8 cellular contexts compared by ENCODE assay signal in genomic region chr13:113490496-113491417, GRCh38. TPM values are rescaled to one million over a fixed set of nuclear protein-coding genes. Genes with fewer than 3 reads are reported as not detected.
DNase-seq lines count a peak whose midpoint lies in the region; ATAC-seq lines count a peak whose summit lies in the region.

Gene DCUN1D2 (minus strand): TSS chr13:113490711. CDS start chr13:113490669, 42 bp downstream.

- peak within 1 kb of the TSS; percentile 77 for H2BK5ac ChIP-seq in mesendoderm (ENCODE audit: low read length)

- peaks cover 19% of the 10 kb centered on the region for H3K4me1 ChIP-seq in effector memory CD4-positive, alpha-beta T cell (ENCODE audit: control insufficient read depth, insufficient read depth, low read length, poor library complexity, severe bottlenecking)
- H3K4me1 ChIP-seq in mesendoderm (ENCODE audit: control insufficient read depth, low read depth, low read length), result peaks cover 19% of the 10 kb centered on the region

- H4K8ac ChIP-seq in mesendoderm (ENCODE audit: low read depth, low read length), result peak within 1 kb of the TSS; percentile 67

- H4K5ac ChIP-seq in mesendoderm (ENCODE audit: low read length), result no peak within 1 kb of the TSS

- no CpG with 5 or more reads among the region's 115 CpGs for WGBS in mesendoderm (ENCODE audit: extremely low coverage, insufficient coverage, low lambda C conversion rate)

- peak; percentile 90 for DNase-seq in CD1c-positive myeloid dendritic cell (ENCODE audit: extremely low spot score)
- peak; percentile 97 for DNase-seq in NCI-H82 (lab: John Stamatoyannopoulos, UW)
- DNase-seq in activated CD8-positive, alpha-beta memory T cell treated with anti-CD3 and anti-CD28 coated beads for 1 hour (ENCODE audit: extremely low read depth in 1 of 2, low read depth in 1 of 2), result peak; percentile 17 to 60
- DNase-seq in effector memory CD4-positive, alpha-beta T cell, result peak; percentile 54 to 70 (median 59)
- peak; percentile 95 for DNase-seq in mesendoderm
- peak; percentile 69 for DNase-seq in stimulated activated CD8-positive, alpha-beta memory T cell treated with anti-CD3 and anti-CD28 coated beads, Interleukin-12 subunit alpha, Interleukin-12 subunit beta, amount 100 ng/mL, for 4 hours (ENCODE audit: low read depth)

- H3K27ac ChIP-seq in effector memory CD4-positive, alpha-beta T cell (ENCODE audit: insufficient read depth, low read length, poor library complexity, severe bottlenecking), result peak within 1 kb of the TSS; percentile 60
- peak within 1 kb of the TSS; percentile 88 for H3K27ac ChIP-seq in mesendoderm (ENCODE audit: low read depth, low read length)

- H3K4ac ChIP-seq in mesendoderm (ENCODE audit: low read depth, low read length), result peak within 1 kb of the TSS; percentile 86

- H3K18ac ChIP-seq in mesendoderm (ENCODE audit: low read length), result peak within 1 kb of the TSS; percentile 98

- H3K4me2 ChIP-seq in mesendoderm (ENCODE audit: low read length), result peak within 1 kb of the TSS; percentile 99

- peaks cover 3% of the 10 kb centered on the region for H3K36me3 ChIP-seq in effector memory CD4-positive, alpha-beta T cell (ENCODE audit: control insufficient read depth, insufficient read depth, low read length)
- H3K36me3 ChIP-seq in mesendoderm (ENCODE audit: control insufficient read depth, insufficient read depth, low read length), result no peaks in the 10 kb centered on the region

- H2BK120ac ChIP-seq in mesendoderm (ENCODE audit: low read depth, low read length), result peak within 1 kb of the TSS; percentile 5

- H3K56ac ChIP-seq in mesendoderm (ENCODE audit: low read length), result peak within 1 kb of the TSS; percentile 95

- no peak within 1 kb of the TSS for H2BK15ac ChIP-seq in mesendoderm (replicated peaks; ENCODE audit: low read depth)

- ATAC-seq in GM19328 (IDR thresholded peaks at IDR 0.05; ENCODE audit: unreplicated experiment), result peak; percentile 75
- peak; percentile 68 for ATAC-seq in HG03469 (IDR thresholded peaks at IDR 0.05; ENCODE audit: unreplicated experiment)

- H3K79me1 ChIP-seq in mesendoderm (ENCODE audit: low read length), result peaks cover 37% of the 10 kb centered on the region

- peak within 1 kb of the TSS; percentile 72 for H3K23ac ChIP-seq in mesendoderm (ENCODE audit: low read length)

- H3K27me3 ChIP-seq in effector memory CD4-positive, alpha-beta T cell (replicated peaks; ENCODE audit: control insufficient read depth, insufficient read depth, low read length, poor library complexity, severe bottlenecking), result no peaks in the 10 kb centered on the region
- no peaks in the 10 kb centered on the region for H3K27me3 ChIP-seq in mesendoderm (ENCODE audit: insufficient read depth, low read length, poor library complexity)

- H3K4me3 ChIP-seq in effector memory CD4-positive, alpha-beta T cell (ENCODE audit: insufficient read depth, low read depth, low read length, poor library complexity, severe bottlenecking), result peak within 1 kb of the TSS; percentile 83
- peak within 1 kb of the TSS; percentile 91 for H3K4me3 ChIP-seq in mesendoderm (ENCODE audit: low read length)

- H3K9ac ChIP-seq in mesendoderm (ENCODE audit: low read length), result peak within 1 kb of the TSS; percentile 98

- peak within 1 kb of the TSS; percentile 27 for H2AK5ac ChIP-seq in mesendoderm (ENCODE audit: low read length)

- H3K9me3 ChIP-seq in effector memory CD4-positive, alpha-beta T cell (ENCODE audit: control insufficient read depth, low read length), result no peaks in the 10 kb centered on the region

- peaks cover 53% of the 10 kb centered on the region for H3K79me2 ChIP-seq in mesendoderm (ENCODE audit: control insufficient read depth, insufficient read depth, low read length)

RNA-seq across cellular contexts. Expression of gene DCUN1D2, which starts in this region (rescaled TPM):
- polyA plus RNA-seq in mesendoderm (2013, experiment 1 of 2), result 12.4 TPM
- 12.0 TPM for polyA plus RNA-seq in mesendoderm (2013, experiment 2 of 2)

Comparison
In these comparisons a context has a peak if more than half of its experiments do, and no peak if none do; other contexts are left out.
1. Peak in every context shown above with its lines: DNase-seq, ATAC-seq, H3K4me3 ChIP-seq and H3K27ac ChIP-seq.
2. DNase-seq: peak in every context shown above with its lines; median percentile 97 in NCI-H82; 95 in mesendoderm; 90 in CD1c-positive myeloid dendritic cell; 69 in stimulated activated CD8-positive, alpha-beta memory T cell treated with anti-CD3 and anti-CD28 coated beads, Interleukin-12 subunit alpha, Interleukin-12 subunit beta, amount 100 ng/mL, for 4 hours; 59 in effector memory CD4-positive, alpha-beta T cell; 38 in activated CD8-positive, alpha-beta memory T cell treated with anti-CD3 and anti-CD28 coated beads for 1 hour.